ENCODE assay signal across 14 cellular contexts in the genomic region with DNA sequence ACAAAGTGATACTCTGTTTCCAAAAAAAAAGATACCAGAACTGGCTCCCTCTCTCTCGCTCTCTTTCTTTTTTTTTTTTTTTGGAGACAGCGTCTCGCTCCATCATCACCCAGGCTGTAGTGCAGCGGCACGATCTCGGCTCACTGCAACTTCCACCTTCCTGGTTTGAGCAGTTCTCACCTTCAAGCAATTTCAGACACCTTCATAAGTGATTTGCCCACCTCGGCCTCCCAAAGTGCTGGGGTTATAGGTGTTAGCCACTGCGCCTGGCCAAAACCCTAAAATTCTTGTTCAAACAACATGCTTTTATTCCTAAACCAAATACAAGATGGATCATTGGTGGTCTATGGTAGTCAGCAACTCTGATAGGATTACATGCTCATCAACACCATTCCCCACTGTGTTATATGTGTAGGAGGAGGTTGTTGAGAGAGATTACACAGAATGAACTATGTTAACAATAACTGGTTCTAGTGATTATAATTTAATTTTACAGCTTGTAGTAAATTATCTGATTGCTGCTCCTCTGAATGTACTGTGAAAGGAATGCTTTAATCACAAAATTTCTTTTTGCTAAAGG. TPM values are rescaled to one million over a fixed set of nuclear protein-coding genes. Genes with fewer than 3 reads are reported as not detected.
DNase-seq lines count a peak whose midpoint lies in the region; ATAC-seq lines count a peak whose summit lies in the region.
"Had no signal": no experiment of that assay in that cellular context is flagged by ENCODE, and none has a peak within 500 bp of the region (broad histone marks: within the 10 kb centered on the region; RNA-seq: fewer than 3 reads in every experiment).

No MANE protein-coding gene starts in this region.

- no peaks in the 10 kb centered on the region for H3K27me3 Mint-ChIP-seq in activated naive CD8-positive, alpha-beta T cell treated with anti-CD3 and anti-CD28 coated beads, Interleukin-2, amount 50 U/mL, for 24 hours
- no peaks in the 10 kb centered on the region for H3K27me3 Mint-ChIP-seq in activated naive CD8-positive, alpha-beta T cell treated with anti-CD3 and anti-CD28 coated beads for 36 hours
- no peaks in the 10 kb centered on the region for H3K27me3 Mint-ChIP-seq in activated CD4-positive, alpha-beta memory T cell treated with anti-CD3 and anti-CD28 coated beads, Interleukin-2, amount 10 ng/mL, durations not matched to agents 7 days and 5 days
- H3K27me3 Mint-ChIP-seq in immature natural killer cell (ENCODE audit: low read depth in 3 of 3): peaks cover 4 to 15% (median 8%) of the 10 kb centered on the region in 3 donors
- H3K27me3 Mint-ChIP-seq in stimulated activated naive B cell treated with anti-CD40 and anti-IgM and Interleukin-4, amounts not matched to agents 10 μg/mL and 1 μg/mL and 100 μg/mL, for 72 hours: no peaks in the 10 kb centered on the region

- peaks cover 18% of the 10 kb centered on the region for H3K4me1 Mint-ChIP-seq in activated naive CD8-positive, alpha-beta T cell treated with anti-CD3 and anti-CD28 coated beads, Interleukin-2, amount 50 U/mL, for 24 hours
- peaks cover 13% of the 10 kb centered on the region for H3K4me1 Mint-ChIP-seq in activated naive CD8-positive, alpha-beta T cell treated with anti-CD3 and anti-CD28 coated beads for 36 hours
- peaks cover 24% of the 10 kb centered on the region for H3K4me1 Mint-ChIP-seq in activated CD4-positive, alpha-beta memory T cell treated with anti-CD3 and anti-CD28 coated beads, Interleukin-2, amount 10 ng/mL, durations not matched to agents 7 days and 5 days
- H3K4me1 Mint-ChIP-seq in immature natural killer cell: peaks cover 49 to 59% of the 10 kb centered on the region in 2 donors
- no peaks in the 10 kb centered on the region for H3K4me1 Mint-ChIP-seq in stimulated activated naive B cell treated with anti-CD40 and anti-IgM and Interleukin-4, amounts not matched to agents 10 μg/mL and 1 μg/mL and 100 μg/mL, for 72 hours
- H3K4me1 Mint-ChIP-seq: CD14-positive monocyte had no signal

- no peak for DNase-seq in activated naive CD8-positive, alpha-beta T cell treated with anti-CD3 and anti-CD28 coated beads, Interleukin-2, amount 50 U/mL, for 24 hours
- no peak for DNase-seq in activated naive CD8-positive, alpha-beta T cell treated with anti-CD3 and anti-CD28 coated beads for 36 hours
- no peak for DNase-seq in activated CD4-positive, alpha-beta memory T cell treated with anti-CD3 and anti-CD28 coated beads, Interleukin-2, amount 10 ng/mL, durations not matched to agents 7 days and 5 days
- DNase-seq in immature natural killer cell: peak; percentile 86 to 87 (median 87)
- no peak for DNase-seq in stimulated activated naive B cell treated with anti-CD40 and anti-IgM and Interleukin-4, amounts not matched to agents 10 μg/mL and 1 μg/mL and 100 μg/mL, for 72 hours
- no peak for DNase-seq in LoVo (ENCODE audit: low spot score)
- DNase-seq: Calu3, HCEC 1CT, NCI-H1436, NCI-H2029 treated with DMSO at 0.1 percent for 48 hours, NCI-H510A treated with DMSO at 0.1 percent for 48 hours had no signal

- no peaks in the 10 kb centered on the region for H3K9me3 Mint-ChIP-seq in activated naive CD8-positive, alpha-beta T cell treated with anti-CD3 and anti-CD28 coated beads, Interleukin-2, amount 50 U/mL, for 24 hours
- H3K9me3 Mint-ChIP-seq in activated naive CD8-positive, alpha-beta T cell treated with anti-CD3 and anti-CD28 coated beads for 36 hours: no peaks in the 10 kb centered on the region
- no peaks in the 10 kb centered on the region for H3K9me3 Mint-ChIP-seq in activated CD4-positive, alpha-beta memory T cell treated with anti-CD3 and anti-CD28 coated beads, Interleukin-2, amount 10 ng/mL, durations not matched to agents 7 days and 5 days
- H3K9me3 Mint-ChIP-seq in immature natural killer cell: no peaks in the 10 kb centered on the region
- no peaks in the 10 kb centered on the region for H3K9me3 Mint-ChIP-seq in stimulated activated naive B cell treated with anti-CD40 and anti-IgM and Interleukin-4, amounts not matched to agents 10 μg/mL and 1 μg/mL and 100 μg/mL, for 72 hours
- H3K9me3 Mint-ChIP-seq: CD14-positive monocyte had no signal

- CTCF ChIA-PET in activated CD4-positive, alpha-beta memory T cell treated with anti-CD3 and anti-CD28 coated beads, Interleukin-2, amount 10 ng/mL, durations not matched to agents 7 days and 5 days (lab: Charles Lee): interaction anchor here (1.2 to 3.2 kb wide), 7 partner anchors 10 to 56 kb away, joined by 3 to 24 read pairs (median 6); a partner anchor contains a TSS

- peaks cover 14% of the 10 kb centered on the region for H3K36me3 Mint-ChIP-seq in activated naive CD8-positive, alpha-beta T cell treated with anti-CD3 and anti-CD28 coated beads, Interleukin-2, amount 50 U/mL, for 24 hours (ENCODE audit: low read depth)
- peaks cover 12% of the 10 kb centered on the region for H3K36me3 Mint-ChIP-seq in activated naive CD8-positive, alpha-beta T cell treated with anti-CD3 and anti-CD28 coated beads for 36 hours
- peaks cover 23% of the 10 kb centered on the region for H3K36me3 Mint-ChIP-seq in activated CD4-positive, alpha-beta memory T cell treated with anti-CD3 and anti-CD28 coated beads, Interleukin-2, amount 10 ng/mL, durations not matched to agents 7 days and 5 days (ENCODE audit: low read depth)
- H3K36me3 Mint-ChIP-seq in immature natural killer cell: peaks cover 8 to 12% (median 9%) of the 10 kb centered on the region in 3 donors
- peaks cover 9 to 12% of the 10 kb centered on the region in 2 donors for H3K36me3 Mint-ChIP-seq in stimulated activated naive B cell treated with anti-CD40 and anti-IgM and Interleukin-4, amounts not matched to agents 10 μg/mL and 1 μg/mL and 100 μg/mL, for 72 hours

- ATAC-seq in activated naive CD8-positive, alpha-beta T cell treated with anti-CD3 and anti-CD28 coated beads, Interleukin-2, amount 50 U/mL, for 24 hours: peak; percentile 46
- ATAC-seq in stimulated activated naive B cell treated with anti-CD40 and anti-IgM and Interleukin-4, amounts not matched to agents 10 μg/mL and 1 μg/mL and 100 μg/mL, for 72 hours (replicated peaks): no peak
- no peak for ATAC-seq in HG03457 (IDR thresholded peaks at IDR 0.05; ENCODE audit: unreplicated experiment)
- ATAC-seq: A549 had no signal

- H3K27ac Mint-ChIP-seq in activated naive CD8-positive, alpha-beta T cell treated with anti-CD3 and anti-CD28 coated beads, Interleukin-2, amount 50 U/mL, for 24 hours: no peak overlapping the region
- H3K27ac Mint-ChIP-seq in activated naive CD8-positive, alpha-beta T cell treated with anti-CD3 and anti-CD28 coated beads for 36 hours: no peak overlapping the region
- H3K27ac Mint-ChIP-seq in activated CD4-positive, alpha-beta memory T cell treated with anti-CD3 and anti-CD28 coated beads, Interleukin-2, amount 10 ng/mL, durations not matched to agents 7 days and 5 days: peak overlapping the region; percentile 62
- H3K27ac Mint-ChIP-seq in immature natural killer cell: peak overlapping the region; percentile 86 to 97 (median 94)
- peak overlapping the region; percentile 44 for H3K27ac Mint-ChIP-seq in stimulated activated naive B cell treated with anti-CD40 and anti-IgM and Interleukin-4, amounts not matched to agents 10 μg/mL and 1 μg/mL and 100 μg/mL, for 72 hours
- H3K27ac Mint-ChIP-seq: CD14-positive monocyte had no signal

- POLR2A ChIA-PET in activated CD4-positive, alpha-beta memory T cell treated with anti-CD3 and anti-CD28 coated beads, Interleukin-2, amount 10 ng/mL, durations not matched to agents 7 days and 5 days (lab: Charles Lee): interaction anchor here (1.0 to 1.2 kb wide), 2 partner anchors 15 to 17 kb away, joined by 3 to 4 read pairs; no protein-coding TSS in a partner anchor

- no peak overlapping the region for H3K4me3 Mint-ChIP-seq in activated naive CD8-positive, alpha-beta T cell treated with anti-CD3 and anti-CD28 coated beads, Interleukin-2, amount 50 U/mL, for 24 hours
- H3K4me3 Mint-ChIP-seq in activated naive CD8-positive, alpha-beta T cell treated with anti-CD3 and anti-CD28 coated beads for 36 hours: no peak overlapping the region
- H3K4me3 Mint-ChIP-seq in activated CD4-positive, alpha-beta memory T cell treated with anti-CD3 and anti-CD28 coated beads, Interleukin-2, amount 10 ng/mL, durations not matched to agents 7 days and 5 days: no peak overlapping the region
- H3K4me3 Mint-ChIP-seq in immature natural killer cell: peak overlapping the region; percentile 77 to 95 (median 81)
- no peak overlapping the region for H3K4me3 Mint-ChIP-seq in stimulated activated naive B cell treated with anti-CD40 and anti-IgM and Interleukin-4, amounts not matched to agents 10 μg/mL and 1 μg/mL and 100 μg/mL, for 72 hours
- H3K4me3 Mint-ChIP-seq: CD14-positive monocyte had no signal

RNA-seq across cellular contexts. Expression of a gene that starts 15.5 kb away (rescaled TPM):
- total RNA-seq in activated naive CD8-positive, alpha-beta T cell treated with anti-CD3 and anti-CD28 coated beads for 36 hours: 10 to 100 TPM; 18.1 to 20.2 TPM
- total RNA-seq in activated CD4-positive, alpha-beta memory T cell treated with anti-CD3 and anti-CD28 coated beads, Interleukin-2, amount 10 ng/mL, durations not matched to agents 7 days and 5 days: 10 to 100 TPM; 23.7 to 25.2 TPM
- polyA plus RNA-seq in immature natural killer cell: 10 to 100 TPM; 18.4 to 31.5 (median 24.8) TPM

Comparison
In these comparisons a context has a peak if more than half of its experiments do, and no peak if none do; other contexts are left out.
1. DNase-seq: peak in immature natural killer cell (3 of 3); none in activated naive CD8-positive, alpha-beta T cell treated with anti-CD3 and anti-CD28 coated beads, Interleukin-2, amount 50 U/mL, for 24 hours (single experiment), activated naive CD8-positive, alpha-beta T cell treated with anti-CD3 and anti-CD28 coated beads for 36 hours (single experiment), activated CD4-positive, alpha-beta memory T cell treated with anti-CD3 and anti-CD28 coated beads, Interleukin-2, amount 10 ng/mL, durations not matched to agents 7 days and 5 days (single experiment), stimulated activated naive B cell treated with anti-CD40 and anti-IgM and Interleukin-4, amounts not matched to agents 10 μg/mL and 1 μg/mL and 100 μg/mL, for 72 hours (single experiment) and LoVo (single experiment).
2. H3K27ac Mint-ChIP-seq: peak in activated CD4-positive, alpha-beta memory T cell treated with anti-CD3 and anti-CD28 coated beads, Interleukin-2, amount 10 ng/mL, durations not matched to agents 7 days and 5 days (single experiment), immature natural killer cell (6 of 6) and stimulated activated naive B cell treated with anti-CD40 and anti-IgM and Interleukin-4, amounts not matched to agents 10 μg/mL and 1 μg/mL and 100 μg/mL, for 72 hours (single experiment); none in activated naive CD8-positive, alpha-beta T cell treated with anti-CD3 and anti-CD28 coated beads, Interleukin-2, amount 50 U/mL, for 24 hours (single experiment) and activated naive CD8-positive, alpha-beta T cell treated with anti-CD3 and anti-CD28 coated beads for 36 hours (single experiment).
3. H3K4me3 Mint-ChIP-seq: peak in immature natural killer cell (5 of 5); none in activated naive CD8-positive, alpha-beta T cell treated with anti-CD3 and anti-CD28 coated beads, Interleukin-2, amount 50 U/mL, for 24 hours (single experiment), activated naive CD8-positive, alpha-beta T cell treated with anti-CD3 and anti-CD28 coated beads for 36 hours (single experiment), activated CD4-positive, alpha-beta memory T cell treated with anti-CD3 and anti-CD28 coated beads, Interleukin-2, amount 10 ng/mL, durations not matched to agents 7 days and 5 days (single experiment) and stimulated activated naive B cell treated with anti-CD40 and anti-IgM and Interleukin-4, amounts not matched to agents 10 μg/mL and 1 μg/mL and 100 μg/mL, for 72 hours (0 of 2).